8 cellular contexts compared by ENCODE assay signal in the genomic region with DNA sequence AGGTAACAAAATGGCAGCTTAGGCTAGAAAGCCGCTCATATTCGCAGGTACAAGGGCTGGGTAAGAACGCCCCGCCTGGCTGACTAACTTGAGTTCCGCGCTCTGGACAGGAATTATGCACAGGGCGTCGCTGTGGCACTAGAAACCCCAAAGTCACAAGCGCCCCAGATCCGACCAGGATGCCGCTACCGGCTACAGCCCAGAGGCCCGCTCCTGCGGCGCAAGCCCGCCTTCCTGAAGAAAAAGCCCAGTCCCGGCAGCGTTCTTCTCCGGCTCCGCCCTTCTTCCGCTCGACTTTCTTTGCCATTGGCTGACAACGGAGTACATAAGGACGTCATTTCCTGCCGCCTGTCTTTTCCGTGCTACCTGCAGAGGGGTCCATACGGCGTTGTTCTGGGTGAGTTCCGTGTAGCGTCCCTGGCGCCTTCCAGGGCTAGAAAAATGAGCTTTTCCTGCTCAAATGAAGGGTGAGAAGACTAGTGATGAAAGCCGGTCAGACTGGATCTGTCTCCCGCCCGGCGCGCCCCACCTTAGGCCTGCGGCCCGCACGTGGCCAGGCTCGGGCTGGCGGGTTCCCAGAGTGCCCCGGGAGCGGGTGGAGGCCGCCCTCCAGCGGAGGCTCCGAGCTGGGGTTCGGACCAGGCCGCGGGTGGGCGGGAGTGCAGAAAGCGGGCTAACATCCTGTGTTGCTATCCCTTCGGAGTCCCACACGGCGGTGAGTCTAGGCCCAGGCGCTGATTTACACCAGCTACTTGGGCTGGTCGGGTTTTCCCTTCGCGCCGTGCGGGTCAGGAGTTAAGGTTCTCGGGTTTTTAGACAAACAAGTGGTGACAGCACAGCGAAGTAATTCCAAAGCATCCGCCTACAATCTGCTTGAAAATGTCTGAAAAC. TPM values are rescaled to one million over a fixed set of nuclear protein-coding genes. Genes with fewer than 3 reads are reported as not detected.
DNase-seq lines count a peak whose midpoint lies in the region; ATAC-seq and TF ChIP-seq lines count a peak whose summit lies in the region.

A gene (plus strand): TSS at position 353 of the 891 bp plus-strand sequence. CDS start 934 bp downstream, outside the sequence.

- H3K4me1 Mint-ChIP-seq in activated B cell treated with CpG ODN at 0.5 μM for 24 hours, result peaks cover 48% of the 10 kb centered on the region
- peaks cover 42 to 52% of the 10 kb centered on the region in 2 donors for H3K4me1 Mint-ChIP-seq in immature natural killer cell

- POLR2A ChIA-PET in activated B cell treated with CpG ODN at 0.5 μM for 24 hours (lab: Charles Lee), result interaction anchor here (0.6 to 5.9 kb wide), 11 partner anchors 9 to 1269 kb away, joined by 3 to 101 read pairs (median 5); a partner anchor contains a TSS

- no peaks in the 10 kb centered on the region for H3K27me3 Mint-ChIP-seq in activated B cell treated with CpG ODN at 0.5 μM for 24 hours
- H3K27me3 Mint-ChIP-seq in immature natural killer cell (ENCODE audit: low read depth in 3 of 3), result peaks cover 3 to 12% (median 8%) of the 10 kb centered on the region in 3 donors

- intact Hi-C loops in activated B cell treated with CpG ODN at 0.5 μM for 24 hours (cut with micrococcal nuclease), result loop anchor here (1.0 to 2.0 kb wide), 7 partner anchors 17 to 1270 kb away; a partner anchor contains a TSS

- H3K27ac ChIP-seq in caudate nucleus (ENCODE audit: low read depth, low read length), result peak within 1 kb of the TSS; percentile 85

- H3K4me3 ChIP-seq in AG10803 (ENCODE audit: low read length), result peak within 1 kb of the TSS; percentile 74

- H3K9me3 Mint-ChIP-seq in activated B cell treated with CpG ODN at 0.5 μM for 24 hours (no peaks in the 10 kb centered on the region), immature natural killer cell (no peaks in the 10 kb centered on the region)

- H3K4me3 Mint-ChIP-seq in activated B cell treated with CpG ODN at 0.5 μM for 24 hours (peak within 1 kb of the TSS; percentile 94), immature natural killer cell (peak within 1 kb of the TSS; percentile 90 to 99 (median 96))

- TF ChIP-seq CTCF in AG10803 (conservative IDR thresholded peaks at IDR 0.05; ENCODE audit: low read length) (peak; percentile 17), activated B cell treated with CpG ODN at 0.5 μM for 24 hours (IDR thresholded peaks at IDR 0.05) (no peak)

- DNase-seq in AG10803 (ENCODE audit: low read depth) (peak; percentile 95), NCI-H345 (lab: John Stamatoyannopoulos, UW) (peak; percentile 94), activated B cell treated with CpG ODN at 0.5 μM for 24 hours (peak; percentile 80), caudate nucleus (lab: John Stamatoyannopoulos, UW) (peak; percentile 64 to 98 (median 92)), immature natural killer cell (peak; percentile 96 to 98 (median 98)), smooth muscle cell of the brain vasculature (ENCODE audit: low read depth, low spot score) (peak; percentile 93)

- H3K27ac Mint-ChIP-seq in activated B cell treated with CpG ODN at 0.5 μM for 24 hours (peak within 1 kb of the TSS; percentile 96), immature natural killer cell (peak within 1 kb of the TSS; percentile 94 to 99 (median 97))

- CTCF ChIA-PET in activated B cell treated with CpG ODN at 0.5 μM for 24 hours (lab: Charles Lee), result interaction anchor here (0.6 to 3.7 kb wide), 6 partner anchors 15 to 217 kb away, joined by 3 to 16 read pairs (median 4); no protein-coding TSS in a partner anchor

- H3K36me3 Mint-ChIP-seq in activated B cell treated with CpG ODN at 0.5 μM for 24 hours (ENCODE audit: low read depth), result peaks cover 59% of the 10 kb centered on the region
- peaks cover 10 to 28% (median 13%) of the 10 kb centered on the region in 3 donors for H3K36me3 Mint-ChIP-seq in immature natural killer cell

- ATAC-seq in GM19023 (IDR thresholded peaks at IDR 0.05; ENCODE audit: unreplicated experiment) (peak; percentile 91), HG03280 (IDR thresholded peaks at IDR 0.05; ENCODE audit: unreplicated experiment) (peak; percentile 94), activated B cell treated with CpG ODN at 0.5 μM for 24 hours (ENCODE audit: low read depth) (peak; percentile 90)

RNA-seq across cellular contexts. Expression of the gene that starts here (rescaled TPM):
- 2,697 and 2,952 TPM in 2 replicates for total RNA-seq in activated B cell treated with CpG ODN at 0.5 μM for 24 hours
- 100 to 1,000 TPM; 496 to 820 (median 547) TPM for polyA plus RNA-seq in immature natural killer cell

Comparison
In these comparisons a context has a peak if more than half of its experiments do, and no peak if none do; other contexts are left out.
1. Peak in every context shown above with its lines: DNase-seq, ATAC-seq, H3K4me3 ChIP-seq and H3K27ac ChIP-seq.